ENCODE assay signal across 8 cellular contexts in genomic region chr3:67653425-67654098, GRCh38. TPM values are rescaled to one million over a fixed set of nuclear protein-coding genes. Genes with fewer than 3 reads are reported as not detected.
DNase-seq lines count a peak whose midpoint lies in the region; ATAC-seq and TF ChIP-seq lines count a peak whose summit lies in the region.

No MANE protein-coding gene starts in this region.

- peak; percentile 27 for ATAC-seq in GM19455 (IDR thresholded peaks at IDR 0.05; ENCODE audit: unreplicated experiment)
- peak; percentile 9 for ATAC-seq in HG03457 (IDR thresholded peaks at IDR 0.05; ENCODE audit: unreplicated experiment)
- peak; percentile 8 for ATAC-seq in WTC11

- no peaks in the 10 kb centered on the region for H3K36me3 ChIP-seq in CD4-positive, alpha-beta memory T cell (ENCODE audit: insufficient read depth, low read length)
- H3K36me3 ChIP-seq in hepatocyte (replicated peaks; ENCODE audit: insufficient read depth, low read depth) (no peaks in the 10 kb centered on the region), skeletal muscle satellite cell (ENCODE audit: insufficient read depth, low read length) (no peaks in the 10 kb centered on the region)

- peak in 2 of 5 donors; percentile 3 to 36 for DNase-seq in CD4-positive, alpha-beta memory T cell
- no peak for DNase-seq in WTC11 (ENCODE audit: low spot score)
- DNase-seq in hepatocyte (ENCODE audit: low spot score): no peak
- DNase-seq in NCI-H2107 (lab: John Stamatoyannopoulos, UW): no peak
- no peak for DNase-seq in activated CD4-positive, alpha-beta T cell treated with anti-CD3 and anti-CD28 coated beads for 48 hours

- H3K4me2 ChIP-seq in hepatocyte (peak overlapping the region; percentile 94), skeletal muscle satellite cell (ENCODE audit: low read length) (peak overlapping the region; percentile 98)

- no peaks in the 10 kb centered on the region for H3K9me3 Mint-ChIP-seq in CD4-positive, alpha-beta memory T cell
- peaks cover 9% of the 10 kb centered on the region; the same call in 1 of the 2 replicates for H3K9me3 Mint-ChIP-seq in WTC11

- no peaks in the 10 kb centered on the region for H3K27me3 Mint-ChIP-seq in CD4-positive, alpha-beta memory T cell
- no peaks in the 10 kb centered on the region for H3K27me3 Mint-ChIP-seq in WTC11 (ENCODE audit: low read depth)

- no peaks in the 10 kb centered on the region for H3K27me3 ChIP-seq in CD4-positive, alpha-beta memory T cell (ENCODE audit: insufficient read depth, low read length)
- H3K27me3 ChIP-seq in hepatocyte (no peaks in the 10 kb centered on the region), skeletal muscle satellite cell (ENCODE audit: control insufficient read depth, insufficient read depth, low read length) (no peaks in the 10 kb centered on the region)

- 21% methylated on average over 8 of the region's 8 CpGs for WGBS in hepatocyte (ENCODE audit: low lambda C conversion rate, missing lambda C conversion rate)

- H3K27ac Mint-ChIP-seq in CD4-positive, alpha-beta memory T cell: peak overlapping the region; percentile 54 to 91 (median 78)
- H3K27ac Mint-ChIP-seq in WTC11: peak overlapping the region; percentile 73

- peak overlapping the region; percentile 98 for H3K9ac ChIP-seq in skeletal muscle satellite cell (ENCODE audit: low read depth, low read length)

- no peaks in the 10 kb centered on the region for H3K9me3 ChIP-seq in CD4-positive, alpha-beta memory T cell (ENCODE audit: control insufficient read depth in 1 of 2, low read length in 2 of 2)
- H3K9me3 ChIP-seq in hepatocyte (ENCODE audit: low read depth): no peaks in the 10 kb centered on the region
- H3K9me3 ChIP-seq in skeletal muscle satellite cell (replicated peaks; ENCODE audit: low read length): no peaks in the 10 kb centered on the region

- H3K4me3 ChIP-seq in CD4-positive, alpha-beta memory T cell (ENCODE audit: low read length in 2 of 2): peak overlapping the region; percentile 71 to 80
- H3K4me3 ChIP-seq in hepatocyte (peak overlapping the region; percentile 87), skeletal muscle satellite cell (ENCODE audit: low read length) (peak overlapping the region; percentile 80)

- CTCF ChIA-PET in CD4-positive, alpha-beta memory T cell (lab: Charles Lee; ENCODE audit: partially characterized antibody): interaction anchor here (0.9 to 3.3 kb wide), 6 partner anchors 9 to 540 kb away, joined by 3 to 17 read pairs (median 3); no protein-coding TSS in a partner anchor
- CTCF ChIA-PET in WTC11 (lab: Charles Lee): no interaction called here

- peak overlapping the region; percentile 100 for H2AFZ ChIP-seq in hepatocyte

- peaks cover 9 to 14% of the 10 kb centered on the region in 2 donors for H3K36me3 Mint-ChIP-seq in CD4-positive, alpha-beta memory T cell
- H3K36me3 Mint-ChIP-seq in WTC11: peaks cover 10% of the 10 kb centered on the region; the same call in 1 of the 2 replicates

- TF ChIP-seq CTCF in WTC11 (IDR thresholded peaks at IDR 0.05) (no peak), hepatocyte (IDR thresholded peaks at IDR 0.05; ENCODE audit: poor library complexity) (no peak)

- peaks cover 37% of the 10 kb centered on the region for H3K79me2 ChIP-seq in hepatocyte

- intact Hi-C loops in CD4-positive, alpha-beta memory T cell (cut with micrococcal nuclease): loop anchor here (2.0 to 10.0 kb wide), 8 partner anchors 31 to 1149 kb away; partner anchors contain the start of genes KBTBD8 and LRIG1

- no peaks in the 10 kb centered on the region for H3K9me2 ChIP-seq in hepatocyte (replicated peaks; ENCODE audit: insufficient read depth)

- H3K27ac ChIP-seq in CD4-positive, alpha-beta memory T cell (ENCODE audit: low read depth, low read length): peak overlapping the region; percentile 67
- peak overlapping the region; percentile 99 for H3K27ac ChIP-seq in hepatocyte

- peaks cover 71% of the 10 kb centered on the region for H3K4me1 ChIP-seq in CD4-positive, alpha-beta memory T cell (ENCODE audit: insufficient read depth, low read length)
- H3K4me1 ChIP-seq in hepatocyte (ENCODE audit: insufficient read depth) (peaks cover 39% of the 10 kb centered on the region), skeletal muscle satellite cell (ENCODE audit: control insufficient read depth, insufficient read depth, low read length) (peaks cover 38% of the 10 kb centered on the region)

- peak overlapping the region; percentile 79 to 87 (median 82) for H3K4me3 Mint-ChIP-seq in CD4-positive, alpha-beta memory T cell
- H3K4me3 Mint-ChIP-seq in WTC11: peak overlapping the region; percentile 72

- POLR2A ChIA-PET in CD4-positive, alpha-beta memory T cell (lab: Charles Lee; ENCODE audit: partially characterized antibody): interaction anchor here (0.8 to 5.7 kb wide), 11 partner anchors 9 to 655 kb away, joined by 3 to 47 read pairs (median 4); partner anchors contain the start of gene KBTBD8
- POLR2A ChIA-PET in WTC11 (lab: Charles Lee): no interaction called here

- no peaks in the 10 kb centered on the region for H4K20me1 ChIP-seq in hepatocyte (ENCODE audit: insufficient read depth, poor library complexity, severe bottlenecking)

- peaks cover 51 to 78% (median 64%) of the 10 kb centered on the region in 4 donors for H3K4me1 Mint-ChIP-seq in CD4-positive, alpha-beta memory T cell
- H3K4me1 Mint-ChIP-seq in WTC11: peaks cover 40% of the 10 kb centered on the region

TF ChIP-seq in WTC11, 78 proteins besides CTCF, POLR2A, EP300 and RAD21:
- TF ChIP-seq ETV6 (CRISPR knock-in tag; IDR thresholded peaks at IDR 0.05) (no peak), USF2 (CRISPR knock-in tag; IDR thresholded peaks at IDR 0.05) (peak; percentile 67; the same call in 1 of the 2 replicates)

RNA-seq across cellular contexts. Expression of gene SUCLG2, which starts 0.8 kb away (rescaled TPM):
- total RNA-seq in CD4-positive, alpha-beta memory T cell: 10 to 100 TPM; 46.1 to 48.0 TPM
- 100 to 1,000 TPM in 1 of 2 donors, 10 to 100 TPM in 1; 65.5 to 114 TPM for polyA plus RNA-seq in CD4-positive, alpha-beta memory T cell
- 39.7 to 57.4 TPM (median 54.1 TPM) in 3 replicates for total RNA-seq in WTC11 (2021)
- total RNA-seq in hepatocyte: 87.7 and 94.2 TPM in 2 replicates
- polyA plus RNA-seq in hepatocyte: 52.1 and 58.0 TPM in 2 replicates
- 56.8 and 64.9 TPM in 2 replicates for total RNA-seq in skeletal muscle satellite cell (2012; rRNA removed)
